ENCODE assay signal across 12 cellular contexts in genomic region chr9:87500491-87500890, GRCh38. TPM values are rescaled to one million over a fixed set of nuclear protein-coding genes. Genes with fewer than 3 reads are reported as not detected.
A peak's percentile ranks its signal among the peaks of the same experiment; 100 is the strongest.
DNase-seq lines count a peak whose midpoint lies in the region; ATAC-seq and TF ChIP-seq lines count a peak whose summit lies in the region.
"Had no signal": no experiment of that assay in that cellular context is flagged by ENCODE, and none has a peak within 500 bp of the region (broad histone marks: within the 10 kb centered on the region; RNA-seq: fewer than 3 reads in every experiment).

No MANE protein-coding gene starts in this region.

- peak overlapping the region; percentile 97 for H3K4me3 ChIP-seq in neural cell (ENCODE audit: low read length)
- H3K4me3 ChIP-seq in esophagus squamous epithelium: peak overlapping the region in 1 of 4 donors; percentile 83
- H3K4me3 ChIP-seq in spleen: peak overlapping the region in 2 of 8 donors; percentile 12 to 59
- H3K4me3 ChIP-seq: left ventricle myocardium inferior had no signal

- 47 to 50% methylated on average over 5 of the region's 5 CpGs for WGBS in esophagus squamous epithelium, 2 donors
- 30 to 42% (median 32%) methylated on average over 5 of the region's 5 CpGs for WGBS in spleen, 5 donors

- H3K79me2 ChIP-seq in neural cell (replicated peaks; ENCODE audit: insufficient read depth, low read length): peaks cover 55% of the 10 kb centered on the region

- H3K27me3 Mint-ChIP-seq in dendritic cell treated with granulocyte-macrophage colony-stimulating factor and Interleukin-4, amounts not matched to agents 40 ng/mL and 50 ng/mL, for 4 days: no peaks in the 10 kb centered on the region

- peak overlapping the region; percentile 99 for H3K4me2 ChIP-seq in neural cell (ENCODE audit: low read length)

- ATAC-seq in GM19023 (IDR thresholded peaks at IDR 0.05; ENCODE audit: unreplicated experiment): no peak
- ATAC-seq: stimulated activated naive B cell treated with anti-CD40 and anti-IgM and Interleukin-4, amounts not matched to agents 10 μg/mL and 1 μg/mL and 100 μg/mL, for 72 hours had no signal

- intact Hi-C loops in dendritic cell treated with granulocyte-macrophage colony-stimulating factor and Interleukin-4, amounts not matched to agents 40 ng/mL and 50 ng/mL, for 4 days (cut with micrococcal nuclease): loop anchor here (2.0 kb wide), 1 partner anchor 54 kb away; no protein-coding TSS in a partner anchor
- intact Hi-C loops in esophagus squamous epithelium (cut with DNase I): no loop called here
- intact Hi-C loops in spleen (cut with DNase I; ENCODE audit: low total_unique reads): no loop called here

- H3K27ac ChIP-seq in neural cell (ENCODE audit: low read length) (no peak overlapping the region), esophagus squamous epithelium (peak overlapping the region in 1 of 4 donors; percentile 3), spleen (peak overlapping the region in 4 of 8 donors; percentile 77 to 87 (median 82))
- H3K27ac ChIP-seq: left ventricle myocardium inferior had no signal

- H3F3A ChIP-seq in neural cell (ENCODE audit: insufficient read depth, low read length, poor library complexity, severe bottlenecking): peaks cover 5% of the 10 kb centered on the region

- peak; percentile 20 for TF ChIP-seq CTCF in GM10266 (IDR thresholded peaks at IDR 0.05; ENCODE audit: control insufficient read depth, insufficient read depth, low read depth, missing control alignments)
- TF ChIP-seq CTCF in neural cell (IDR thresholded peaks at IDR 0.05; ENCODE audit: poor library complexity, severe bottlenecking): peak; percentile 48
- no peak for TF ChIP-seq CTCF in esophagus squamous epithelium (IDR thresholded peaks at IDR 0.05)
- no peak for TF ChIP-seq CTCF in spleen (IDR thresholded peaks at IDR 0.05 in 8 of 11, conservative IDR thresholded peaks at IDR 0.05 in 3 of 11)

- H3K9me3 Mint-ChIP-seq in dendritic cell treated with granulocyte-macrophage colony-stimulating factor and Interleukin-4, amounts not matched to agents 40 ng/mL and 50 ng/mL, for 4 days: no peaks in the 10 kb centered on the region
- H3K9me3 Mint-ChIP-seq: activated naive CD8-positive, alpha-beta T cell treated with anti-CD3 and anti-CD28 coated beads, Interleukin-2, amount 10 ng/mL, durations not matched to agents 7 days and 5 days; stimulated activated naive B cell treated with anti-CD40 and anti-IgM and Interleukin-4, amounts not matched to agents 10 μg/mL and 1 μg/mL and 100 μg/mL, for 72 hours had no signal

- no peak overlapping the region for H3K9ac ChIP-seq in neural cell (ENCODE audit: low read length)

- TF ChIP-seq POLR2A in esophagus squamous epithelium (IDR thresholded peaks at IDR 0.05): no peak
- TF ChIP-seq POLR2A in spleen (IDR thresholded peaks at IDR 0.05): no peak

- H3K9me3 ChIP-seq in neural cell (ENCODE audit: low read length) (no peaks in the 10 kb centered on the region), esophagus squamous epithelium (no peaks in the 10 kb centered on the region), spleen (no peaks in the 10 kb centered on the region)
- H3K9me3 ChIP-seq: left ventricle myocardium inferior had no signal

- TF ChIP-seq RAD21 in neural cell (conservative IDR thresholded peaks at IDR 0.05): no peak

- H3K4me1 Mint-ChIP-seq in dendritic cell treated with granulocyte-macrophage colony-stimulating factor and Interleukin-4, amounts not matched to agents 40 ng/mL and 50 ng/mL, for 4 days (ENCODE audit: low read depth): peaks cover 46% of the 10 kb centered on the region
- H3K4me1 Mint-ChIP-seq: activated naive CD8-positive, alpha-beta T cell treated with anti-CD3 and anti-CD28 coated beads, Interleukin-2, amount 10 ng/mL, durations not matched to agents 7 days and 5 days had no signal

- no peak overlapping the region for H2AFZ ChIP-seq in neural cell (ENCODE audit: low read depth, low read length)

- no peaks in the 10 kb centered on the region for H3K9me2 ChIP-seq in neural cell (ENCODE audit: insufficient read depth, low read length)

- H3K27me3 ChIP-seq in neural cell (ENCODE audit: insufficient read depth, low read depth, low read length) (no peaks in the 10 kb centered on the region), esophagus squamous epithelium (peaks cover 0 to 41% (median 4%) of the 10 kb centered on the region in 4 donors), spleen (replicated peaks in 1 of 7) (peaks cover 0 to 54% (median 20%) of the 10 kb centered on the region in 7 donors)

- peaks cover 65% of the 10 kb centered on the region for H3K36me3 Mint-ChIP-seq in dendritic cell treated with granulocyte-macrophage colony-stimulating factor and Interleukin-4, amounts not matched to agents 40 ng/mL and 50 ng/mL, for 4 days (ENCODE audit: low read depth)
- H3K36me3 Mint-ChIP-seq: activated naive CD8-positive, alpha-beta T cell treated with anti-CD3 and anti-CD28 coated beads, Interleukin-2, amount 10 ng/mL, durations not matched to agents 7 days and 5 days; stimulated activated naive B cell treated with anti-CD40 and anti-IgM and Interleukin-4, amounts not matched to agents 10 μg/mL and 1 μg/mL and 100 μg/mL, for 72 hours had no signal

- TF ChIP-seq EP300 in neural cell (conservative IDR thresholded peaks at IDR 0.05; ENCODE audit: poor library complexity, severe bottlenecking): no peak

- DNase-seq in GM10266 (ENCODE audit: extremely low spot score) (no peak), LHCN-M2 (ENCODE audit: low read depth) (peak; percentile 28), esophagus squamous epithelium (lab: John Stamatoyannopoulos, UW) (no peak), DMS79 (lab: John Stamatoyannopoulos, UW) (no peak), spleen (no peak)
- DNase-seq: activated naive CD8-positive, alpha-beta T cell treated with anti-CD3 and anti-CD28 coated beads, Interleukin-2, amount 10 ng/mL, durations not matched to agents 7 days and 5 days; KG1; left ventricle myocardium inferior; stimulated activated naive B cell treated with anti-CD40 and anti-IgM and Interleukin-4, amounts not matched to agents 10 μg/mL and 1 μg/mL and 100 μg/mL, for 72 hours had no signal

- peak overlapping the region; percentile 90 for H3K27ac Mint-ChIP-seq in dendritic cell treated with granulocyte-macrophage colony-stimulating factor and Interleukin-4, amounts not matched to agents 40 ng/mL and 50 ng/mL, for 4 days
- H3K27ac Mint-ChIP-seq: activated naive CD8-positive, alpha-beta T cell treated with anti-CD3 and anti-CD28 coated beads, Interleukin-2, amount 10 ng/mL, durations not matched to agents 7 days and 5 days had no signal

- H3K36me3 ChIP-seq in neural cell (ENCODE audit: insufficient read depth, low read length) (no peaks in the 10 kb centered on the region), esophagus squamous epithelium (no peaks in the 10 kb centered on the region), spleen (no peaks in the 10 kb centered on the region)
- H3K36me3 ChIP-seq: left ventricle myocardium inferior had no signal

- H3K4me3 Mint-ChIP-seq in dendritic cell treated with granulocyte-macrophage colony-stimulating factor and Interleukin-4, amounts not matched to agents 40 ng/mL and 50 ng/mL, for 4 days: peak overlapping the region; percentile 85
- H3K4me3 Mint-ChIP-seq: activated naive CD8-positive, alpha-beta T cell treated with anti-CD3 and anti-CD28 coated beads, Interleukin-2, amount 10 ng/mL, durations not matched to agents 7 days and 5 days; stimulated activated naive B cell treated with anti-CD40 and anti-IgM and Interleukin-4, amounts not matched to agents 10 μg/mL and 1 μg/mL and 100 μg/mL, for 72 hours had no signal

- H4K20me1 ChIP-seq in neural cell (ENCODE audit: insufficient read depth): no peaks in the 10 kb centered on the region

- peaks cover 7 to 47% (median 10%) of the 10 kb centered on the region in 3 donors for H3K4me1 ChIP-seq in esophagus squamous epithelium
- peaks cover 0 to 78% (median 24%) of the 10 kb centered on the region in 6 donors for H3K4me1 ChIP-seq in spleen

TF ChIP-seq in neural cell, 6 proteins besides CTCF, POLR2A, EP300 and RAD21:
- TF ChIP-seq SMC3 (conservative IDR thresholded peaks at IDR 0.05; ENCODE audit: poor library complexity): peak; percentile 61
- TF ChIP-seq MXI1 (conservative IDR thresholded peaks at IDR 0.05; ENCODE audit: poor library complexity, severe bottlenecking): no peak

RNA-seq across cellular contexts. Expression of gene DAPK1, which starts 2.8 kb away (rescaled TPM):
- total RNA-seq in LHCN-M2 (2014; rRNA removed): 19.7 and 26.6 TPM in 2 replicates
- polyA plus RNA-seq in LHCN-M2 (2012): 36.3 TPM
- 45.0 and 57.3 TPM in 2 replicates for polyA plus RNA-seq in neural cell
- polyA minus RNA-seq in neural cell: 90.8 and 92.6 TPM in 2 replicates
- 10 to 100 TPM in 1 of 4 donors, 1 to 10 TPM in 3; 2.2 to 14.5 (median 5.5) TPM for total RNA-seq in esophagus squamous epithelium
- total RNA-seq in spleen: 100 to 1,000 TPM in 6 of 7 donors, 10 to 100 TPM in 1; 81.9 to 126 (median 110) TPM
- 10 to 100 TPM in 1 of 3 donors, 1 to 10 TPM in 2; 6.4 to 15.4 (median 8.0) TPM for polyA plus RNA-seq in spleen

Comparison
In these comparisons a context has a peak if more than half of its experiments do, and no peak if none do; other contexts are left out.
1. CTCF ChIP-seq: peak in GM10266 (single experiment) and neural cell (single experiment); none in esophagus squamous epithelium (0 of 6) and spleen (0 of 11).